ENCODE assay signal across 1 cellular context in the genomic region with DNA sequence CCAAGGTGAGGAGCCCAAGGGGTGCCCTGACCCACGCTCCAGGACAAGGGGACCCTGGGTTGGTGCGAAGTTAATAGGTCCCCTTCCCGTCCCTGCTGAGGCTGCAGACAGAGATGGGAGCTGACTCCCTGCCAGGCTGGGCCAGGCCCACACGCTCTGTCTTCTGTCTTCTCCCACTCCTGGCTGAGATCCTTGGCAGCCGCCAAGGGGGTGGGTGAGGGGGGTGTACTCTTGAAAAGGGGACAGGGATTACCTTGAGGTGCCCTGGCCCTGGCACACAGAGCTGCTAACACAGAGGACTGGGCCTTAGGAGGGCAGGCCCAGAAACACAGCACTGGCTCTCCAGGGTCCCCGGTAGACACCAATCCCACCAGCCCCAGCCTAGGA.
TF ChIP-seq lines count a peak whose summit lies in the region.

No MANE protein-coding gene starts in this region.

TF ChIP-seq in Ishikawa, 13 proteins besides CTCF, POLR2A, EP300 and RAD21:
- TF ChIP-seq ZBTB7A (IDR thresholded peaks at IDR 0.05; ENCODE audit: low read depth) (0 out of 2 replicates have a peak, but pooled peaks have one; percentile 15), TAF1 (IDR thresholded peaks at IDR 0.05; ENCODE audit: low read depth) (no peak)
- TF ChIP-seq, protein P1, sequence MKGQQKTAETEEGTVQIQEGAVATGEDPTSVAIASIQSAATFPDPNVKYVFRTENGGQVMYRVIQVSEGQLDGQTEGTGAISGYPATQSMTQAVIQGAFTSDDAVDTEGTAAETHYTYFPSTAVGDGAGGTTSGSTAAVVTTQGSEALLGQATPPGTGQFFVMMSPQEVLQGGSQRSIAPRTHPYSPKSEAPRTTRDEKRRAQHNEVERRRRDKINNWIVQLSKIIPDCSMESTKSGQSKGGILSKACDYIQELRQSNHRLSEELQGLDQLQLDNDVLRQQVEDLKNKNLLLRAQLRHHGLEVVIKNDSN (IDR thresholded peaks at IDR 0.05): no peak
